Comparison of ENCODE assay signal across 1 cellular context in the genomic region with DNA sequence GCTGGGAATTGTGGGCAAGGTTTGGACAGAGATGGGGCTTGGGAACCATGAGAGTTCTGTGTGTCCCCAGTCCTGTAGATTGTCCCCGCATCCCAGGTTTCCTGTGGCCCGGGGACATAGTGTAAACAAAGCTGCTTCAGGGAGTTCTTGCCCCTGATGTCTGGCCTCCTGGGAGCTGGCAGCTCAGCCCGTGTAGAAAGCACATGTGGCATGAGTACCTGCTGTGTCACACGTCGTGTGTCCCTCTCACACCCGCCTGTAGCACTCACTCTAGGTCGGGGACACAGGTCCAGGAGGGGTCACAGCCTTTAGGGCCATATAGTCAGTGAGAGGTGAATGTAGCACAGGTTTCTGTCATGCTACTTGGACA.
TF ChIP-seq lines count a peak whose summit lies in the region.

No MANE protein-coding gene starts in this region.

TF ChIP-seq in HepG2, 621 proteins besides CTCF, POLR2A, EP300 and RAD21:
- TF ChIP-seq AHR (CRISPR knock-in tag; IDR thresholded peaks at IDR 0.05) (peak; percentile 15; the same call in 1 of the 2 replicates), CAMTA2 (CRISPR knock-in tag; IDR thresholded peaks at IDR 0.05; ENCODE audit: borderline replicate concordance) (no peak), SNRNP70 (IDR thresholded peaks at IDR 0.05; ENCODE audit: low read depth, low read length) (no peak), MYC (CRISPR knock-in tag; IDR thresholded peaks at IDR 0.05; ENCODE audit: borderline replicate concordance) (peak; percentile 57; the same call in 1 of the 2 replicates), GABPA (IDR thresholded peaks at IDR 0.05; ENCODE audit: low read depth, low read length) (no peak), GABPA (CRISPR knock-in tag; IDR thresholded peaks at IDR 0.05; ENCODE audit: low read depth) (no peak), HDAC6 (IDR thresholded peaks at IDR 0.05; ENCODE audit: low read depth, low read length) (no peak), ZNF589 (CRISPR knock-in tag; conservative IDR thresholded peaks at IDR 0.05) (no peak), NRL (CRISPR knock-in tag; IDR thresholded peaks at IDR 0.05; ENCODE audit: borderline replicate concordance) (peak; percentile 84), SP140L (CRISPR knock-in tag; IDR thresholded peaks at IDR 0.05; ENCODE audit: borderline replicate concordance) (no peak), ERF (CRISPR knock-in tag; IDR thresholded peaks at IDR 0.05) (no peak), FOXA3 (CRISPR knock-in tag; IDR thresholded peaks at IDR 0.05) (0 out of 2 replicates have a peak, but pooled peaks have one; percentile 17), ASH2L (IDR thresholded peaks at IDR 0.05; ENCODE audit: insufficient read length, low read depth, low read length) (peak; percentile 13), SRY (CRISPR knock-in tag; IDR thresholded peaks at IDR 0.05) (peak; percentile 56; the same call in 1 of the 2 replicates), BHLHE40 (IDR thresholded peaks at IDR 0.05; ENCODE audit: low read length) (0 out of 2 replicates have a peak, but pooled peaks have one; percentile 29), FOXA1 (IDR thresholded peaks at IDR 0.05) (no peak), FOXA1 (CRISPR knock-in tag; IDR thresholded peaks at IDR 0.05) (peak; percentile 60), SCMH1 (CRISPR knock-in tag; IDR thresholded peaks at IDR 0.05; ENCODE audit: borderline replicate concordance) (no peak), POLR2G (IDR thresholded peaks at IDR 0.05; ENCODE audit: low read depth, low read length) (peak; percentile 10; the same call in 1 of the 2 replicates), PHF8 (CRISPR knock-in tag; IDR thresholded peaks at IDR 0.05) (no peak), ATF1 (CRISPR knock-in tag; IDR thresholded peaks at IDR 0.05) (no peak), ZNF703 (CRISPR knock-in tag; IDR thresholded peaks at IDR 0.05; ENCODE audit: borderline replicate concordance) (no peak), ZNF790 (CRISPR knock-in tag; IDR thresholded peaks at IDR 0.05; ENCODE audit: borderline replicate concordance) (0 out of 2 replicates have a peak, but pooled peaks have one; percentile 49), ZKSCAN8 (CRISPR knock-in tag; IDR thresholded peaks at IDR 0.05; ENCODE audit: borderline replicate concordance) (no peak), ZNF558 (CRISPR knock-in tag; IDR thresholded peaks at IDR 0.05; ENCODE audit: borderline replicate concordance) (0 out of 2 replicates have a peak, but pooled peaks have one; percentile 36)
- TF ChIP-seq, protein P1, sequence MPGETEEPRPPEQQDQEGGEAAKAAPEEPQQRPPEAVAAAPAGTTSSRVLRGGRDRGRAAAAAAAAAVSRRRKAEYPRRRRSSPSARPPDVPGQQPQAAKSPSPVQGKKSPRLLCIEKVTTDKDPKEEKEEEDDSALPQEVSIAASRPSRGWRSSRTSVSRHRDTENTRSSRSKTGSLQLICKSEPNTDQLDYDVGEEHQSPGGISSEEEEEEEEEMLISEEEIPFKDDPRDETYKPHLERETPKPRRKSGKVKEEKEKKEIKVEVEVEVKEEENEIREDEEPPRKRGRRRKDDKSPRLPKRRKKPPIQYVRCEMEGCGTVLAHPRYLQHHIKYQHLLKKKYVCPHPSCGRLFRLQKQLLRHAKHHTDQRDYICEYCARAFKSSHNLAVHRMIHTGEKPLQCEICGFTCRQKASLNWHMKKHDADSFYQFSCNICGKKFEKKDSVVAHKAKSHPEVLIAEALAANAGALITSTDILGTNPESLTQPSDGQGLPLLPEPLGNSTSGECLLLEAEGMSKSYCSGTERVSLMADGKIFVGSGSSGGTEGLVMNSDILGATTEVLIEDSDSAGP (CRISPR knock-in tag; IDR thresholded peaks at IDR 0.05; ENCODE audit: borderline replicate concordance): 0 out of 2 replicates have a peak, but pooled peaks have one; percentile 9
- TF ChIP-seq, protein P2, sequence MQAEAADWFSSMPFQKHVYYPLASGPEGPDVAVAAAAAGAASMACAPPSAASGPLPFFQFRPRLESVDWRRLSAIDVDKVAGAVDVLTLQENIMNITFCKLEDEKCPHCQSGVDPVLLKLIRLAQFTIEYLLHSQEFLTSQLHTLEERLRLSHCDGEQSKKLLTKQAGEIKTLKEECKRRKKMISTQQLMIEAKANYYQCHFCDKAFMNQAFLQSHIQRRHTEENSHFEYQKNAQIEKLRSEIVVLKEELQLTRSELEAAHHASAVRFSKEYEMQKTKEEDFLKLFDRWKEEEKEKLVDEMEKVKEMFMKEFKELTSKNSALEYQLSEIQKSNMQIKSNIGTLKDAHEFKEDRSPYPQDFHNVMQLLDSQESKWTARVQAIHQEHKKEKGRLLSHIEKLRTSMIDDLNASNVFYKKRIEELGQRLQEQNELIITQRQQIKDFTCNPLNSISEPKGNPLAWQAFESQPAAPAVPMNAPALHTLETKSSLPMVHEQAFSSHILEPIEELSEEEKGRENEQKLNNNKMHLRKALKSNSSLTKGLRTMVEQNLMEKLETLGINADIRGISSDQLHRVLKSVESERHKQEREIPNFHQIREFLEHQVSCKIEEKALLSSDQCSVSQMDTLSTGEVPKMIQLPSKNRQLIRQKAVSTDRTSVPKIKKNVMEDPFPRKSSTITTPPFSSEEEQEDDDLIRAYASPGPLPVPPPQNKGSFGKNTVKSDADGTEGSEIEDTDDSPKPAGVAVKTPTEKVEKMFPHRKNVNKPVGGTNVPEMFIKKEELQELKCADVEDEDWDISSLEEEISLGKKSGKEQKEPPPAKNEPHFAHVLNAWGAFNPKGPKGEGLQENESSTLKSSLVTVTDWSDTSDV (CRISPR knock-in tag; IDR thresholded peaks at IDR 0.05): 0 out of 2 replicates have a peak, but pooled peaks have one; percentile 57
- TF ChIP-seq, protein P3, sequence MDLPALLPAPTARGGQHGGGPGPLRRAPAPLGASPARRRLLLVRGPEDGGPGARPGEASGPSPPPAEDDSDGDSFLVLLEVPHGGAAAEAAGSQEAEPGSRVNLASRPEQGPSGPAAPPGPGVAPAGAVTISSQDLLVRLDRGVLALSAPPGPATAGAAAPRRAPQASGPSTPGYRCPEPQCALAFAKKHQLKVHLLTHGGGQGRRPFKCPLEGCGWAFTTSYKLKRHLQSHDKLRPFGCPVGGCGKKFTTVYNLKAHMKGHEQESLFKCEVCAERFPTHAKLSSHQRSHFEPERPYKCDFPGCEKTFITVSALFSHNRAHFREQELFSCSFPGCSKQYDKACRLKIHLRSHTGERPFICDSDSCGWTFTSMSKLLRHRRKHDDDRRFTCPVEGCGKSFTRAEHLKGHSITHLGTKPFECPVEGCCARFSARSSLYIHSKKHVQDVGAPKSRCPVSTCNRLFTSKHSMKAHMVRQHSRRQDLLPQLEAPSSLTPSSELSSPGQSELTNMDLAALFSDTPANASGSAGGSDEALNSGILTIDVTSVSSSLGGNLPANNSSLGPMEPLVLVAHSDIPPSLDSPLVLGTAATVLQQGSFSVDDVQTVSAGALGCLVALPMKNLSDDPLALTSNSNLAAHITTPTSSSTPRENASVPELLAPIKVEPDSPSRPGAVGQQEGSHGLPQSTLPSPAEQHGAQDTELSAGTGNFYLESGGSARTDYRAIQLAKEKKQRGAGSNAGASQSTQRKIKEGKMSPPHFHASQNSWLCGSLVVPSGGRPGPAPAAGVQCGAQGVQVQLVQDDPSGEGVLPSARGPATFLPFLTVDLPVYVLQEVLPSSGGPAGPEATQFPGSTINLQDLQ (CRISPR knock-in tag; IDR thresholded peaks at IDR 0.05): 0 out of 2 replicates have a peak, but pooled peaks have one; percentile 21
- TF ChIP-seq, protein P4, sequence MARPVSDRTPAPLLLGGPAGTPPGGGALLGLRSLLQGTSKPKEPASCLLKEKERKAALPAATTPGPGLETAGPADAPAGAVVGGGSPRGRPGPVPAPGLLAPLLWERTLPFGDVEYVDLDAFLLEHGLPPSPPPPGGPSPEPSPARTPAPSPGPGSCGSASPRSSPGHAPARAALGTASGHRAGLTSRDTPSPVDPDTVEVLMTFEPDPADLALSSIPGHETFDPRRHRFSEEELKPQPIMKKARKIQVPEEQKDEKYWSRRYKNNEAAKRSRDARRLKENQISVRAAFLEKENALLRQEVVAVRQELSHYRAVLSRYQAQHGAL (CRISPR knock-in tag; IDR thresholded peaks at IDR 0.05; ENCODE audit: not compliant biosample characterization): no peak
- TF ChIP-seq, protein P5, sequence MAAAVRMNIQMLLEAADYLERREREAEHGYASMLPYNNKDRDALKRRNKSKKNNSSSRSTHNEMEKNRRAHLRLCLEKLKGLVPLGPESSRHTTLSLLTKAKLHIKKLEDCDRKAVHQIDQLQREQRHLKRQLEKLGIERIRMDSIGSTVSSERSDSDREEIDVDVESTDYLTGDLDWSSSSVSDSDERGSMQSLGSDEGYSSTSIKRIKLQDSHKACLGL (CRISPR knock-in tag; IDR thresholded peaks at IDR 0.05): 0 out of 2 replicates have a peak, but pooled peaks have one; percentile 14
- TF ChIP-seq, protein P6, sequence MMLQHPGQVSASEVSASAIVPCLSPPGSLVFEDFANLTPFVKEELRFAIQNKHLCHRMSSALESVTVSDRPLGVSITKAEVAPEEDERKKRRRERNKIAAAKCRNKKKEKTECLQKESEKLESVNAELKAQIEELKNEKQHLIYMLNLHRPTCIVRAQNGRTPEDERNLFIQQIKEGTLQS (CRISPR knock-in tag; IDR thresholded peaks at IDR 0.05): no peak
- TF ChIP-seq, protein P7, sequence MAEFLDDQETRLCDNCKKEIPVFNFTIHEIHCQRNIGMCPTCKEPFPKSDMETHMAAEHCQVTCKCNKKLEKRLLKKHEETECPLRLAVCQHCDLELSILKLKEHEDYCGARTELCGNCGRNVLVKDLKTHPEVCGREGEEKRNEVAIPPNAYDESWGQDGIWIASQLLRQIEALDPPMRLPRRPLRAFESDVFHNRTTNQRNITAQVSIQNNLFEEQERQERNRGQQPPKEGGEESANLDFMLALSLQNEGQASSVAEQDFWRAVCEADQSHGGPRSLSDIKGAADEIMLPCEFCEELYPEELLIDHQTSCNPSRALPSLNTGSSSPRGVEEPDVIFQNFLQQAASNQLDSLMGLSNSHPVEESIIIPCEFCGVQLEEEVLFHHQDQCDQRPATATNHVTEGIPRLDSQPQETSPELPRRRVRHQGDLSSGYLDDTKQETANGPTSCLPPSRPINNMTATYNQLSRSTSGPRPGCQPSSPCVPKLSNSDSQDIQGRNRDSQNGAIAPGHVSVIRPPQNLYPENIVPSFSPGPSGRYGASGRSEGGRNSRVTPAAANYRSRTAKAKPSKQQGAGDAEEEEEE (CRISPR knock-in tag; IDR thresholded peaks at IDR 0.05; ENCODE audit: borderline replicate concordance): 0 out of 2 replicates have a peak, but pooled peaks have one; percentile 36
- TF ChIP-seq, protein P8, sequence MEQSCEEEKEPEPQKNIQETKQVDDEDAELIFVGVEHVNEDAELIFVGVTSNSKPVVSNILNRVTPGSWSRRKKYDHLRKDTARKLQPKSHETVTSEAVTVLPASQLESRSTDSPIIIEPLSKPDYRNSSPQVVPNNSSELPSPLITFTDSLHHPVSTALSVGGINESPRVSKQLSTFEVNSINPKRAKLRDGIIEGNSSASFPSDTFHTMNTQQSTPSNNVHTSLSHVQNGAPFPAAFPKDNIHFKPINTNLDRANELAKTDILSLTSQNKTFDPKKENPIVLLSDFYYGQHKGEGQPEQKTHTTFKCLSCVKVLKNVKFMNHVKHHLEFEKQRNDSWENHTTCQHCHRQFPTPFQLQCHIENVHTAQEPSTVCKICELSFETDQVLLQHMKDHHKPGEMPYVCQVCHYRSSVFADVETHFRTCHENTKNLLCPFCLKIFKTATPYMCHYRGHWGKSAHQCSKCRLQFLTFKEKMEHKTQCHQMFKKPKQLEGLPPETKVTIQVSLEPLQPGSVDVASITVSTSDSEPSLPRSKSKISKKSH (CRISPR knock-in tag; IDR thresholded peaks at IDR 0.05; ENCODE audit: borderline replicate concordance): peak; percentile 60; the same call in 1 of the 2 replicates
- TF ChIP-seq, protein P9, sequence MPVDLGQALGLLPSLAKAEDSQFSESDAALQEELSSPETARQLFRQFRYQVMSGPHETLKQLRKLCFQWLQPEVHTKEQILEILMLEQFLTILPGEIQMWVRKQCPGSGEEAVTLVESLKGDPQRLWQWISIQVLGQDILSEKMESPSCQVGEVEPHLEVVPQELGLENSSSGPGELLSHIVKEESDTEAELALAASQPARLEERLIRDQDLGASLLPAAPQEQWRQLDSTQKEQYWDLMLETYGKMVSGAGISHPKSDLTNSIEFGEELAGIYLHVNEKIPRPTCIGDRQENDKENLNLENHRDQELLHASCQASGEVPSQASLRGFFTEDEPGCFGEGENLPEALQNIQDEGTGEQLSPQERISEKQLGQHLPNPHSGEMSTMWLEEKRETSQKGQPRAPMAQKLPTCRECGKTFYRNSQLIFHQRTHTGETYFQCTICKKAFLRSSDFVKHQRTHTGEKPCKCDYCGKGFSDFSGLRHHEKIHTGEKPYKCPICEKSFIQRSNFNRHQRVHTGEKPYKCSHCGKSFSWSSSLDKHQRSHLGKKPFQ (CRISPR knock-in tag; IDR thresholded peaks at IDR 0.05; ENCODE audit: insufficient replicate concordance): peak; percentile 58
- TF ChIP-seq, protein P10, sequence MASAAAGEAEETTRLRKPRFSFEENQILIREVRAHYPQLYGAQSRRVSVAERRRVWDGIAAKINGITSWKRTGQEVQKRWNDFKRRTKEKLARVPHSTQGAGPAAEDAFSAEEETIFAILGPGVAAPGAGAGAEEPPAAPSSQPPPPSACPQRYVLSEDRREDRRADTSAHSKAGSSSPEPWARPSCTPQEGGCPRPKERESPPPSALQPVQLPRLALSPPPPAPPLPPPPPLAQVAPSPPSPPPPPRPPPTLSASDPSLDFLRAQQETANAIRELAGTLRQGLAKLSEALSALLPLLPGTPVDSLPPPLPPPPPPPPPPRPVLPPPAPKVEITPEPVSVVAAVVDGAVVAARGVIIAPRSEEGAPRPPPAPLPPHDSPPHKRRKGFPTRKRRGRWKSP (CRISPR knock-in tag; IDR thresholded peaks at IDR 0.05): peak; percentile 43; the same call in 1 of the 2 replicates
